ENCODE assay signal across 13 cellular contexts in the genomic region with DNA sequence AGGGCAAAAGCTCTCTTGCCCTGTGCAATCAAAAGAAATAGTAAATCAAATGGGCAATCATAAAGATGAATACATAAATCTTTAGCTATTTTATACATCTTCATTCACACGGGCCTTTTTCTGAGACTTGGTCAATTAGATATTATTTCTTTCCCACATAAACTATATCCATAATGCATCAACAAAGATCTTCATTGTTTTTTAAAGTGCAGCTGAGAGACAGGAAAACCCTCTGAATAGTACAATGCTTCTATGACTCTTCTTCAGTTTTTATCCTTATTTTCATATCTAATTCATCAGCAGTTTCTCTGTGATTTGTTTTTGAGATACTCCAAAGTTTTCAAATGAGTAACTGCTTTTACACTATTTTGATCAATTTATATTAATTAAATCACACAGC.
"Had no signal": no experiment of that assay in that cellular context is flagged by ENCODE, and none has a peak within 500 bp of the region (broad histone marks: within the 10 kb centered on the region; RNA-seq: fewer than 3 reads in every experiment).

No MANE protein-coding gene starts in this region.

- ATAC-seq: activated CD8-positive, alpha-beta T cell treated with anti-CD3 and anti-CD28 coated beads, Interleukin-2, amount 10 ng/mL, durations not matched to agents 7 days and 5 days; left lobe of liver; stimulated activated naive CD8-positive, alpha-beta T cell treated with anti-CD3 and anti-CD28 coated beads, Interleukin-15, amount 100 ng/mL, for 72 hours had no signal

- DNase-seq: activated CD4-positive, alpha-beta T cell treated with anti-CD3 and anti-CD28 coated beads for 1 hour; activated CD4-positive, alpha-beta T cell treated with anti-CD3 and anti-CD28 coated beads, Interleukin-2, amount 50 U/mL, for 1 hour; activated CD8-positive, alpha-beta T cell treated with anti-CD3 and anti-CD28 coated beads, Interleukin-2, amount 10 ng/mL, durations not matched to agents 7 days and 5 days; activated naive CD4-positive, alpha-beta T cell treated with Interleukin-2 at 50 U/mL for 16 hours; cortex of kidney; foreskin keratinocyte; kidney; naive B cell; psoas muscle; right cardiac atrium; stimulated activated CD4-positive, alpha-beta T cell treated with anti-CD3 and anti-CD28 coated beads, Interleukin-4, amount 100 ng/mL, for 4 hours; stimulated activated naive CD8-positive, alpha-beta T cell treated with anti-CD3 and anti-CD28 coated beads, Interleukin-15, amount 100 ng/mL, for 72 hours had no signal

- H3K4me3 Mint-ChIP-seq: activated CD8-positive, alpha-beta T cell treated with anti-CD3 and anti-CD28 coated beads, Interleukin-2, amount 10 ng/mL, durations not matched to agents 7 days and 5 days; naive B cell; stimulated activated naive CD8-positive, alpha-beta T cell treated with anti-CD3 and anti-CD28 coated beads, Interleukin-15, amount 100 ng/mL, for 72 hours had no signal

- H3K9me3 Mint-ChIP-seq: naive B cell; stimulated activated naive CD8-positive, alpha-beta T cell treated with anti-CD3 and anti-CD28 coated beads, Interleukin-15, amount 100 ng/mL, for 72 hours had no signal

- H3K27ac Mint-ChIP-seq: activated CD8-positive, alpha-beta T cell treated with anti-CD3 and anti-CD28 coated beads, Interleukin-2, amount 10 ng/mL, durations not matched to agents 7 days and 5 days; stimulated activated naive CD8-positive, alpha-beta T cell treated with anti-CD3 and anti-CD28 coated beads, Interleukin-15, amount 100 ng/mL, for 72 hours had no signal

- H3K27me3 Mint-ChIP-seq: naive B cell; stimulated activated naive CD8-positive, alpha-beta T cell treated with anti-CD3 and anti-CD28 coated beads, Interleukin-15, amount 100 ng/mL, for 72 hours had no signal
